In genomic region chr1:16032388-16033100, GRCh38 we compare ENCODE assay signal across 1 cellular context.
TF ChIP-seq lines count a peak whose summit lies in the region.

No MANE protein-coding gene starts in this region.

TF ChIP-seq in K562, 482 proteins besides CTCF, POLR2A, EP300 and RAD21 (continued from another document and continues in another):
- TF ChIP-seq, protein P1, sequence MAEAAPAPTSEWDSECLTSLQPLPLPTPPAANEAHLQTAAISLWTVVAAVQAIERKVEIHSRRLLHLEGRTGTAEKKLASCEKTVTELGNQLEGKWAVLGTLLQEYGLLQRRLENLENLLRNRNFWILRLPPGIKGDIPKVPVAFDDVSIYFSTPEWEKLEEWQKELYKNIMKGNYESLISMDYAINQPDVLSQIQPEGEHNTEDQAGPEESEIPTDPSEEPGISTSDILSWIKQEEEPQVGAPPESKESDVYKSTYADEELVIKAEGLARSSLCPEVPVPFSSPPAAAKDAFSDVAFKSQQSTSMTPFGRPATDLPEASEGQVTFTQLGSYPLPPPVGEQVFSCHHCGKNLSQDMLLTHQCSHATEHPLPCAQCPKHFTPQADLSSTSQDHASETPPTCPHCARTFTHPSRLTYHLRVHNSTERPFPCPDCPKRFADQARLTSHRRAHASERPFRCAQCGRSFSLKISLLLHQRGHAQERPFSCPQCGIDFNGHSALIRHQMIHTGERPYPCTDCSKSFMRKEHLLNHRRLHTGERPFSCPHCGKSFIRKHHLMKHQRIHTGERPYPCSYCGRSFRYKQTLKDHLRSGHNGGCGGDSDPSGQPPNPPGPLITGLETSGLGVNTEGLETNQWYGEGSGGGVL (CRISPR knock-in tag; IDR thresholded peaks at IDR 0.05) = no peak
- no peak for TF ChIP-seq BRD4 (IDR thresholded peaks at IDR 0.05)
- TF ChIP-seq TARDBP (IDR thresholded peaks at IDR 0.05) = peak; percentile 78; the same call in 1 of the 2 replicates
- no peak for TF ChIP-seq PURB (CRISPR knock-in tag; IDR thresholded peaks at IDR 0.05; ENCODE audit: low read depth)
- TF ChIP-seq RBM14 (IDR thresholded peaks at IDR 0.05; ENCODE audit: borderline replicate concordance, insufficient read depth, low read depth, low read length) = no peak
- TF ChIP-seq FOS (IDR thresholded peaks at IDR 0.05; ENCODE audit: extremely low read depth, insufficient read length) = no peak
- TF ChIP-seq ZBTB1 (CRISPR knock-in tag; IDR thresholded peaks at IDR 0.05; ENCODE audit: borderline replicate concordance, low read depth) = no peak
- peak; percentile 78 for TF ChIP-seq GABPB1 (CRISPR knock-in tag; IDR thresholded peaks at IDR 0.05)
- TF ChIP-seq, protein P2, sequence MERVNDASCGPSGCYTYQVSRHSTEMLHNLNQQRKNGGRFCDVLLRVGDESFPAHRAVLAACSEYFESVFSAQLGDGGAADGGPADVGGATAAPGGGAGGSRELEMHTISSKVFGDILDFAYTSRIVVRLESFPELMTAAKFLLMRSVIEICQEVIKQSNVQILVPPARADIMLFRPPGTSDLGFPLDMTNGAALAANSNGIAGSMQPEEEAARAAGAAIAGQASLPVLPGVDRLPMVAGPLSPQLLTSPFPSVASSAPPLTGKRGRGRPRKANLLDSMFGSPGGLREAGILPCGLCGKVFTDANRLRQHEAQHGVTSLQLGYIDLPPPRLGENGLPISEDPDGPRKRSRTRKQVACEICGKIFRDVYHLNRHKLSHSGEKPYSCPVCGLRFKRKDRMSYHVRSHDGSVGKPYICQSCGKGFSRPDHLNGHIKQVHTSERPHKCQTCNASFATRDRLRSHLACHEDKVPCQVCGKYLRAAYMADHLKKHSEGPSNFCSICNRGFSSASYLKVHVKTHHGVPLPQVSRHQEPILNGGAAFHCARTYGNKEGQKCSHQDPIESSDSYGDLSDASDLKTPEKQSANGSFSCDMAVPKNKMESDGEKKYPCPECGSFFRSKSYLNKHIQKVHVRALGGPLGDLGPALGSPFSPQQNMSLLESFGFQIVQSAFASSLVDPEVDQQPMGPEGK (CRISPR knock-in tag; IDR thresholded peaks at IDR 0.05; ENCODE audit: borderline replicate concordance) = no peak
- TF ChIP-seq ZNF197 (CRISPR knock-in tag; IDR thresholded peaks at IDR 0.05; ENCODE audit: low read depth) = no peak
- peak; percentile 56 for TF ChIP-seq MYC (IDR thresholded peaks at IDR 0.05; ENCODE audit: low read depth, low read length)
- no peak for TF ChIP-seq MYC (CRISPR knock-in tag; IDR thresholded peaks at IDR 0.05; ENCODE audit: borderline replicate concordance, low read depth)
- TF ChIP-seq HIVEP1 (CRISPR knock-in tag; IDR thresholded peaks at IDR 0.05) = no peak
- no peak for TF ChIP-seq TAF7 (tag; IDR thresholded peaks at IDR 0.05)
- no peak for TF ChIP-seq ZNF740 (CRISPR knock-in tag; IDR thresholded peaks at IDR 0.05)
- no peak for TF ChIP-seq ZNF740 (tag; IDR thresholded peaks at IDR 0.05)
- TF ChIP-seq YBX1 (IDR thresholded peaks at IDR 0.05) = no peak
- no peak for TF ChIP-seq ZNF318 (IDR thresholded peaks at IDR 0.05; ENCODE audit: borderline replicate concordance in 1 of 2, low read depth in 1 of 2)
- TF ChIP-seq CBX1 (IDR thresholded peaks at IDR 0.05; ENCODE audit: low read depth) = no peak; the same call in 1 of the 2 replicates
- no peak for TF ChIP-seq TAL1 (IDR thresholded peaks at IDR 0.05)
- no peak for TF ChIP-seq CBFA2T2 (conservative IDR thresholded peaks at IDR 0.05)
- TF ChIP-seq SOX6 (IDR thresholded peaks at IDR 0.05) = peak; percentile 63; the same call in 1 of the 2 replicates
- TF ChIP-seq NCOA2 (IDR thresholded peaks at IDR 0.05; ENCODE audit: partially characterized antibody in 2 of 2) = no peak
- TF ChIP-seq STAT5B (CRISPR knock-in tag; IDR thresholded peaks at IDR 0.05) = no peak
- no peak for TF ChIP-seq TEAD2 (tag; IDR thresholded peaks at IDR 0.05)
- TF ChIP-seq MTA3 (IDR thresholded peaks at IDR 0.05; ENCODE audit: borderline replicate concordance) = peak; percentile 74; the same call in 1 of the 2 replicates
- TF ChIP-seq, protein P3, sequence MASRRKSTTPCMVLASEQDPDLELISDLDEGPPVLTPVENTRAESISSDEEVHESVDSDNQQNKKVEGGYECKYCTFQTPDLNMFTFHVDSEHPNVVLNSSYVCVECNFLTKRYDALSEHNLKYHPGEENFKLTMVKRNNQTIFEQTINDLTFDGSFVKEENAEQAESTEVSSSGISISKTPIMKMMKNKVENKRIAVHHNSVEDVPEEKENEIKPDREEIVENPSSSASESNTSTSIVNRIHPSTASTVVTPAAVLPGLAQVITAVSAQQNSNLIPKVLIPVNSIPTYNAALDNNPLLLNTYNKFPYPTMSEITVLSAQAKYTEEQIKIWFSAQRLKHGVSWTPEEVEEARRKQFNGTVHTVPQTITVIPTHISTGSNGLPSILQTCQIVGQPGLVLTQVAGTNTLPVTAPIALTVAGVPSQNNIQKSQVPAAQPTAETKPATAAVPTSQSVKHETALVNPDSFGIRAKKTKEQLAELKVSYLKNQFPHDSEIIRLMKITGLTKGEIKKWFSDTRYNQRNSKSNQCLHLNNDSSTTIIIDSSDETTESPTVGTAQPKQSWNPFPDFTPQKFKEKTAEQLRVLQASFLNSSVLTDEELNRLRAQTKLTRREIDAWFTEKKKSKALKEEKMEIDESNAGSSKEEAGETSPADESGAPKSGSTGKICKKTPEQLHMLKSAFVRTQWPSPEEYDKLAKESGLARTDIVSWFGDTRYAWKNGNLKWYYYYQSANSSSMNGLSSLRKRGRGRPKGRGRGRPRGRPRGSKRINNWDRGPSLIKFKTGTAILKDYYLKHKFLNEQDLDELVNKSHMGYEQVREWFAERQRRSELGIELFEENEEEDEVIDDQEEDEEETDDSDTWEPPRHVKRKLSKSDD (conservative IDR thresholded peaks at IDR 0.05; ENCODE audit: low read length) = no peak; the same call in 1 of the 2 replicates
- TF ChIP-seq SMAD1 (IDR thresholded peaks at IDR 0.05; ENCODE audit: low read depth, low read length, partially characterized antibody) = no peak
- TF ChIP-seq, protein P4, sequence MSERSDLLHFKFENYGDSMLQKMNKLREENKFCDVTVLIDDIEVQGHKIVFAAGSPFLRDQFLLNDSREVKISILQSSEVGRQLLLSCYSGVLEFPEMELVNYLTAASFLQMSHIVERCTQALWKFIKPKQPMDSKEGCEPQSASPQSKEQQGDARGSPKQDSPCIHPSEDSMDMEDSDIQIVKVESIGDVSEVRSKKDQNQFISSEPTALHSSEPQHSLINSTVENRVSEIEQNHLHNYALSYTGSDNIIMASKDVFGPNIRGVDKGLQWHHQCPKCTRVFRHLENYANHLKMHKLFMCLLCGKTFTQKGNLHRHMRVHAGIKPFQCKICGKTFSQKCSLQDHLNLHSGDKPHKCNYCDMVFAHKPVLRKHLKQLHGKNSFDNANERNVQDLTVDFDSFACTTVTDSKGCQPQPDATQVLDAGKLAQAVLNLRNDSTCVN (CRISPR knock-in tag; IDR thresholded peaks at IDR 0.05) = no peak
- no peak for TF ChIP-seq ZNF282 (CRISPR knock-in tag; IDR thresholded peaks at IDR 0.05)
- 0 out of 2 replicates have a peak, but pooled peaks have one; percentile 45 for TF ChIP-seq ZKSCAN1 (IDR thresholded peaks at IDR 0.05; ENCODE audit: low read depth, low read length)
- no peak for TF ChIP-seq PTTG1 (tag; IDR thresholded peaks at IDR 0.05; ENCODE audit: low read depth)
- TF ChIP-seq, protein P5, sequence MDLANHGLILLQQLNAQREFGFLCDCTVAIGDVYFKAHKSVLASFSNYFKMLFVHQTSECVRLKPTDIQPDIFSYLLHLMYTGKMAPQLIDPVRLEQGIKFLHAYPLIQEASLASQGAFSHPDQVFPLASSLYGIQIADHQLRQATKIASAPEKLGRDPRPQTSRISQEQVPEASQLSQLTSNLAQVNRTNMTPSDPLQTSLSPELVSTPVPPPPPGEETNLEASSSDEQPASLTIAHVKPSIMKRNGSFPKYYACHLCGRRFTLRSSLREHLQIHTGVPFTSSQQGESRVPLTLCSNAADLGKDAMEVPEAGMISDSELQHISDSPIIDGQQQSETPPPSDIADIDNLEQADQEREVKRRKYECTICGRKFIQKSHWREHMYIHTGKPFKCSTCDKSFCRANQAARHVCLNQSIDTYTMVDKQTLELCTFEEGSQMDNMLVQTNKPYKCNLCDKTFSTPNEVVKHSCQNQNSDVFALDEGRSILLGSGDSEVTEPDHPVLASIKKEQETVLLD (IDR thresholded peaks at IDR 0.05) = no peak; the same call in 1 of the 2 replicates
- no peak for TF ChIP-seq NR2C2 (CRISPR knock-in tag; IDR thresholded peaks at IDR 0.05)
- no peak for TF ChIP-seq NR2C2 (tag; IDR thresholded peaks at IDR 0.05)
- TF ChIP-seq ZNF584 (CRISPR knock-in tag; IDR thresholded peaks at IDR 0.05; ENCODE audit: low read depth) = no peak
- TF ChIP-seq ZNF76 (CRISPR knock-in tag; IDR thresholded peaks at IDR 0.05; ENCODE audit: borderline replicate concordance) = no peak
- TF ChIP-seq ZC3H4 (CRISPR knock-in tag; IDR thresholded peaks at IDR 0.05; ENCODE audit: borderline replicate concordance) = no peak
- TF ChIP-seq MEF2A (IDR thresholded peaks at IDR 0.05; ENCODE audit: control insufficient read depth, low read depth, low read length) = no peak
- no peak for TF ChIP-seq CREB3 (tag; conservative IDR thresholded peaks at IDR 0.05; ENCODE audit: low read depth)
- TF ChIP-seq KDM5B (IDR thresholded peaks at IDR 0.05; ENCODE audit: insufficient replicate concordance, low read depth, low read length) = no peak
- TF ChIP-seq, protein P6, sequence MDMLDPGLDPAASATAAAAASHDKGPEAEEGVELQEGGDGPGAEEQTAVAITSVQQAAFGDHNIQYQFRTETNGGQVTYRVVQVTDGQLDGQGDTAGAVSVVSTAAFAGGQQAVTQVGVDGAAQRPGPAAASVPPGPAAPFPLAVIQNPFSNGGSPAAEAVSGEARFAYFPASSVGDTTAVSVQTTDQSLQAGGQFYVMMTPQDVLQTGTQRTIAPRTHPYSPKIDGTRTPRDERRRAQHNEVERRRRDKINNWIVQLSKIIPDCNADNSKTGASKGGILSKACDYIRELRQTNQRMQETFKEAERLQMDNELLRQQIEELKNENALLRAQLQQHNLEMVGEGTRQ (CRISPR knock-in tag; IDR thresholded peaks at IDR 0.05) = no peak
- TF ChIP-seq RHOXF2B (CRISPR knock-in tag; conservative IDR thresholded peaks at IDR 0.05) = 0 out of 2 replicates have a peak, but pooled peaks have one; percentile 50
- TF ChIP-seq CHD4 (IDR thresholded peaks at IDR 0.05; ENCODE audit: insufficient read depth, insufficient replicate concordance, low read depth, low read length, poor library complexity, severe bottlenecking) = no peak
- TF ChIP-seq SMARCE1 (IDR thresholded peaks at IDR 0.05) = no peak
- TF ChIP-seq SRSF1 (IDR thresholded peaks at IDR 0.05; ENCODE audit: low read depth, low read length) = no peak
